In the genomic region with DNA sequence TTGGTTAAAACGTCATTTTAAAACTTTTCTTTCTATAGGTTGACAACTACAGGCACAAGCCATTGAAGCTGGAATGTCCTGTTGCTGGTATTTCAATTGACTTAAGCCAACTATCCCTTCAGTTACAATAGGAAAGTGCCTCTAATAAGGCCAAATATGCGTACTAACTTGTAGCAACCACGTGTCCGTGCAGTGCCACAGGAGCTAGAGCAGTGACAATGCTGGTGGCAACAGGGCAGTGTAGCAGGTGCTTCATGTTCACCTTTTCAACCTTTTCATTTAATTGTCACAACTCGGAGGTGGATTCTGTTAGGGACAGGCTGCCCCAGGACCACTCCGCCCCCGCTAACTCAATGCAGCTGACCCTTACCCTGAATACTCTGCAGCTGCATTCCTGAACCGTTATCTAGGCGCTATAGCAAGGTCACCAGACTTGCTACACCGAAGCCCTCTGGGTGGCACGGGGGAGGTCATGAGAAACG, we compare ENCODE assay signal across 8 cellular contexts. TPM values are rescaled to one million over a fixed set of nuclear protein-coding genes. Genes with fewer than 3 reads are reported as not detected.
A peak's percentile ranks its signal among the peaks of the same experiment; 100 is the strongest.
DNase-seq lines count a peak whose midpoint lies in the region; FAIRE-seq and TF ChIP-seq lines count a peak whose summit lies in the region.

No MANE protein-coding gene starts in this region.

- no peaks in the 10 kb centered on the region for H3K27me3 ChIP-seq in esophagus squamous epithelium

- whole genome bisulfite sequencing in esophagus squamous epithelium, 2 donors = 45 to 59% methylated on average over 12 of the region's 12 CpGs

- peaks cover 0 to 50% (median 8%) of the 10 kb centered on the region in 3 donors for H3K36me3 ChIP-seq in esophagus squamous epithelium

- H3K27ac ChIP-seq in esophagus squamous epithelium = peak overlapping the region; percentile 85 to 99 (median 96)

- H3K4me1 ChIP-seq in esophagus squamous epithelium = peaks cover 5 to 45% (median 20%) of the 10 kb centered on the region in 3 donors

- intact Hi-C loops in esophagus squamous epithelium (cut with DNase I) = no loop called here

- peak overlapping the region; percentile 70 to 87 (median 78) for H3K4me3 ChIP-seq in esophagus squamous epithelium

- no peak for DNase-seq in GM18507 (ENCODE audit: extremely low spot score, insufficient read length, low read depth)
- peak; percentile 27 for DNase-seq in RPMI8226
- no peak for DNase-seq in esophagus squamous epithelium (lab: John Stamatoyannopoulos, UW)
- peak; percentile 22 for DNase-seq in retina
- DNase-seq in dedifferentiated amniotic fluid mesenchymal stem cell (ENCODE audit: extremely low spot score) = no peak
- DNase-seq in GOT3 (lab: John Stamatoyannopoulos, UW) = no peak
- DNase-seq in NCI-H774 (lab: John Stamatoyannopoulos, UW) = no peak
- DNase-seq in SIG-M5 treated with dmso at 0.1 percent for 504 hours (lab: John Stamatoyannopoulos, UW; ENCODE audit: unreplicated experiment) = no peak

- peak; percentile 47 for FAIRE-seq in GM18507 (lab: Jason Lieb, UNC)

- TF ChIP-seq CTCF in esophagus squamous epithelium (IDR thresholded peaks at IDR 0.05) = no peak

- TF ChIP-seq POLR2A in esophagus squamous epithelium (IDR thresholded peaks at IDR 0.05) = no peak

- H3K9me3 ChIP-seq in esophagus squamous epithelium = no peaks in the 10 kb centered on the region

RNA-seq across cellular contexts. Expression of a gene that starts 37.7 kb away (rescaled TPM):
- 1 to 10 TPM in 3 of 4 donors, under 1 TPM in 1; 0.91 to 5.2 (median 2.1) TPM for total RNA-seq in esophagus squamous epithelium

RNA-seq across cellular contexts. Expression of a gene that starts 54.4 kb away (rescaled TPM):
- total RNA-seq in esophagus squamous epithelium = 10 to 100 TPM; 12.0 to 22.1 (median 12.9) TPM

Comparison
In these comparisons a context has a peak if more than half of its experiments do, and no peak if none do; other contexts are left out.
1. DNase-seq: peak in RPMI8226 (single experiment) and retina (single experiment); none in GM18507 (single experiment), esophagus squamous epithelium (single experiment), dedifferentiated amniotic fluid mesenchymal stem cell (single experiment), GOT3 (single experiment), NCI-H774 (single experiment) and SIG-M5 treated with dmso at 0.1 percent for 504 hours (single experiment).